In genomic region chr5:150801117-150801927, GRCh38 we compare ENCODE assay signal across 1 cellular context.
TF ChIP-seq lines count a peak whose summit lies in the region.

No MANE protein-coding gene starts in this region.

TF ChIP-seq in HepG2, 621 proteins besides CTCF, POLR2A, EP300 and RAD21 (continues in another document):
- TF ChIP-seq NFIB (CRISPR knock-in tag; IDR thresholded peaks at IDR 0.05; ENCODE audit: borderline replicate concordance) (no peak), ZNF660 (CRISPR knock-in tag; IDR thresholded peaks at IDR 0.05; ENCODE audit: borderline replicate concordance, low read depth) (no peak), ZNF501 (CRISPR knock-in tag; IDR thresholded peaks at IDR 0.05) (no peak), FOXP1 (IDR thresholded peaks at IDR 0.05) (no peak), FOXP1 (CRISPR knock-in tag; IDR thresholded peaks at IDR 0.05) (no peak), ATF1 (CRISPR knock-in tag; IDR thresholded peaks at IDR 0.05) (no peak), BATF2 (CRISPR knock-in tag; IDR thresholded peaks at IDR 0.05) (no peak), ZNF124 (CRISPR knock-in tag; IDR thresholded peaks at IDR 0.05) (peak; percentile 22; the same call in 1 of the 2 replicates), ZNF451 (CRISPR knock-in tag; IDR thresholded peaks at IDR 0.05) (no peak), GTF3A (CRISPR knock-in tag; conservative IDR thresholded peaks at IDR 0.05) (no peak), HOXA5 (CRISPR knock-in tag; IDR thresholded peaks at IDR 0.05) (no peak), ARID5B (CRISPR knock-in tag; IDR thresholded peaks at IDR 0.05) (no peak), KDM6A (CRISPR knock-in tag; IDR thresholded peaks at IDR 0.05; ENCODE audit: low read depth) (no peak), FOXA1 (IDR thresholded peaks at IDR 0.05) (no peak), FOXA1 (CRISPR knock-in tag; IDR thresholded peaks at IDR 0.05) (peak; percentile 59; the same call in 1 of the 2 replicates), HDAC6 (IDR thresholded peaks at IDR 0.05; ENCODE audit: low read depth, low read length) (no peak), ARHGAP35 (CRISPR knock-in tag; IDR thresholded peaks at IDR 0.05; ENCODE audit: borderline replicate concordance) (no peak), HOXA7 (CRISPR knock-in tag; IDR thresholded peaks at IDR 0.05) (no peak), ASH2L (IDR thresholded peaks at IDR 0.05; ENCODE audit: insufficient read length, low read depth, low read length) (no peak), ETS1 (CRISPR knock-in tag; IDR thresholded peaks at IDR 0.05) (no peak), PRMT3 (CRISPR knock-in tag; IDR thresholded peaks at IDR 0.05; ENCODE audit: borderline replicate concordance, low read depth) (no peak), ADNP (CRISPR knock-in tag; IDR thresholded peaks at IDR 0.05) (0 out of 2 replicates have a peak, but pooled peaks have one; percentile 48), BORCS8-MEF2B (CRISPR knock-in tag; IDR thresholded peaks at IDR 0.05) (no peak), ELF3 (CRISPR knock-in tag; IDR thresholded peaks at IDR 0.05) (no peak), MAFF (IDR thresholded peaks at IDR 0.05; ENCODE audit: low read depth, low read length) (no peak), GFI1 (CRISPR knock-in tag; IDR thresholded peaks at IDR 0.05; ENCODE audit: borderline replicate concordance) (no peak), GATAD2A (CRISPR knock-in tag; IDR thresholded peaks at IDR 0.05) (no peak), KDM3A (CRISPR knock-in tag; IDR thresholded peaks at IDR 0.05; ENCODE audit: low read depth) (no peak), RARG (CRISPR knock-in tag; IDR thresholded peaks at IDR 0.05; ENCODE audit: low read depth) (no peak), SRF (IDR thresholded peaks at IDR 0.05; ENCODE audit: low read depth, low read length) (no peak), MXI1 (IDR thresholded peaks at IDR 0.05; ENCODE audit: borderline replicate concordance, low read depth, low read length) (no peak), RBAK (CRISPR knock-in tag; IDR thresholded peaks at IDR 0.05) (no peak), ZNF772 (CRISPR knock-in tag; IDR thresholded peaks at IDR 0.05) (no peak), TMF1 (CRISPR knock-in tag; IDR thresholded peaks at IDR 0.05; ENCODE audit: low read depth) (no peak), ZFP37 (CRISPR knock-in tag; IDR thresholded peaks at IDR 0.05; ENCODE audit: borderline replicate concordance) (no peak), SSRP1 (CRISPR knock-in tag; IDR thresholded peaks at IDR 0.05) (no peak), FOSL1 (CRISPR knock-in tag; IDR thresholded peaks at IDR 0.05; ENCODE audit: borderline replicate concordance) (no peak), MEF2D (CRISPR knock-in tag; IDR thresholded peaks at IDR 0.05) (no peak), ZNF761 (CRISPR knock-in tag; conservative IDR thresholded peaks at IDR 0.05) (0 out of 2 replicates have a peak, but pooled peaks have one; percentile 55), THAP8 (CRISPR knock-in tag; IDR thresholded peaks at IDR 0.05; ENCODE audit: borderline replicate concordance) (no peak), ZBTB26 (CRISPR knock-in tag; IDR thresholded peaks at IDR 0.05; ENCODE audit: borderline replicate concordance) (no peak), FOXC1 (CRISPR knock-in tag; IDR thresholded peaks at IDR 0.05; ENCODE audit: borderline replicate concordance) (peak; percentile 82; the same call in 1 of the 2 replicates)
- TF ChIP-seq, protein P1, sequence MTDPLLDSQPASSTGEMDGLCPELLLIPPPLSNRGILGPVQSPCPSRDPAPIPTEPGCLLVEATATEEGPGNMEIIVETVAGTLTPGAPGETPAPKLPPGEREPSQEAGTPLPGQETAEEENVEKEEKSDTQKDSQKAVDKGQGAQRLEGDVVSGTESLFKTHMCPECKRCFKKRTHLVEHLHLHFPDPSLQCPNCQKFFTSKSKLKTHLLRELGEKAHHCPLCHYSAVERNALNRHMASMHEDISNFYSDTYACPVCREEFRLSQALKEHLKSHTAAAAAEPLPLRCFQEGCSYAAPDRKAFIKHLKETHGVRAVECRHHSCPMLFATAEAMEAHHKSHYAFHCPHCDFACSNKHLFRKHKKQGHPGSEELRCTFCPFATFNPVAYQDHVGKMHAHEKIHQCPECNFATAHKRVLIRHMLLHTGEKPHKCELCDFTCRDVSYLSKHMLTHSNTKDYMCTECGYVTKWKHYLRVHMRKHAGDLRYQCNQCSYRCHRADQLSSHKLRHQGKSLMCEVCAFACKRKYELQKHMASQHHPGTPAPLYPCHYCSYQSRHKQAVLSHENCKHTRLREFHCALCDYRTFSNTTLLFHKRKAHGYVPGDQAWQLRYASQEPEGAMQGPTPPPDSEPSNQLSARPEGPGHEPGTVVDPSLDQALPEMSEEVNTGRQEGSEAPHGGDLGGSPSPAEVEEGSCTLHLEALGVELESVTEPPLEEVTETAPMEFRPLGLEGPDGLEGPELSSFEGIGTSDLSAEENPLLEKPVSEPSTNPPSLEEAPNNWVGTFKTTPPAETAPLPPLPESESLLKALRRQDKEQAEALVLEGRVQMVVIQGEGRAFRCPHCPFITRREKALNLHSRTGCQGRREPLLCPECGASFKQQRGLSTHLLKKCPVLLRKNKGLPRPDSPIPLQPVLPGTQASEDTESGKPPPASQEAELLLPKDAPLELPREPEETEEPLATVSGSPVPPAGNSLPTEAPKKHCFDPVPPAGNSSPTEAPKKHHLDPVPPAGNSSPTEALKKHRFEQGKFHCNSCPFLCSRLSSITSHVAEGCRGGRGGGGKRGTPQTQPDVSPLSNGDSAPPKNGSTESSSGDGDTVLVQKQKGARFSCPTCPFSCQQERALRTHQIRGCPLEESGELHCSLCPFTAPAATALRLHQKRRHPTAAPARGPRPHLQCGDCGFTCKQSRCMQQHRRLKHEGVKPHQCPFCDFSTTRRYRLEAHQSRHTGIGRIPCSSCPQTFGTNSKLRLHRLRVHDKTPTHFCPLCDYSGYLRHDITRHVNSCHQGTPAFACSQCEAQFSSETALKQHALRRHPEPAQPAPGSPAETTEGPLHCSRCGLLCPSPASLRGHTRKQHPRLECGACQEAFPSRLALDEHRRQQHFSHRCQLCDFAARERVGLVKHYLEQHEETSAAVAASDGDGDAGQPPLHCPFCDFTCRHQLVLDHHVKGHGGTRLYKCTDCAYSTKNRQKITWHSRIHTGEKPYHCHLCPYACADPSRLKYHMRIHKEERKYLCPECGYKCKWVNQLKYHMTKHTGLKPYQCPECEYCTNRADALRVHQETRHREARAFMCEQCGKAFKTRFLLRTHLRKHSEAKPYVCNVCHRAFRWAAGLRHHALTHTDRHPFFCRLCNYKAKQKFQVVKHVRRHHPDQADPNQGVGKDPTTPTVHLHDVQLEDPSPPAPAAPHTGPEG (CRISPR knock-in tag; IDR thresholded peaks at IDR 0.05) = no peak
- TF ChIP-seq, protein P2, sequence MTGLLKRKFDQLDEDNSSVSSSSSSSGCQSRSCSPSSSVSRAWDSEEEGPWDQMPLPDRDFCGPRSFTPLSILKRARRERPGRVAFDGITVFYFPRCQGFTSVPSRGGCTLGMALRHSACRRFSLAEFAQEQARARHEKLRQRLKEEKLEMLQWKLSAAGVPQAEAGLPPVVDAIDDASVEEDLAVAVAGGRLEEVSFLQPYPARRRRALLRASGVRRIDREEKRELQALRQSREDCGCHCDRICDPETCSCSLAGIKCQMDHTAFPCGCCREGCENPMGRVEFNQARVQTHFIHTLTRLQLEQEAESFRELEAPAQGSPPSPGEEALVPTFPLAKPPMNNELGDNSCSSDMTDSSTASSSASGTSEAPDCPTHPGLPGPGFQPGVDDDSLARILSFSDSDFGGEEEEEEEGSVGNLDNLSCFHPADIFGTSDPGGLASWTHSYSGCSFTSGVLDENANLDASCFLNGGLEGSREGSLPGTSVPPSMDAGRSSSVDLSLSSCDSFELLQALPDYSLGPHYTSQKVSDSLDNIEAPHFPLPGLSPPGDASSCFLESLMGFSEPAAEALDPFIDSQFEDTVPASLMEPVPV (CRISPR knock-in tag; IDR thresholded peaks at IDR 0.05) = 0 out of 2 replicates have a peak, but pooled peaks have one; percentile 33
- TF ChIP-seq, protein P3, sequence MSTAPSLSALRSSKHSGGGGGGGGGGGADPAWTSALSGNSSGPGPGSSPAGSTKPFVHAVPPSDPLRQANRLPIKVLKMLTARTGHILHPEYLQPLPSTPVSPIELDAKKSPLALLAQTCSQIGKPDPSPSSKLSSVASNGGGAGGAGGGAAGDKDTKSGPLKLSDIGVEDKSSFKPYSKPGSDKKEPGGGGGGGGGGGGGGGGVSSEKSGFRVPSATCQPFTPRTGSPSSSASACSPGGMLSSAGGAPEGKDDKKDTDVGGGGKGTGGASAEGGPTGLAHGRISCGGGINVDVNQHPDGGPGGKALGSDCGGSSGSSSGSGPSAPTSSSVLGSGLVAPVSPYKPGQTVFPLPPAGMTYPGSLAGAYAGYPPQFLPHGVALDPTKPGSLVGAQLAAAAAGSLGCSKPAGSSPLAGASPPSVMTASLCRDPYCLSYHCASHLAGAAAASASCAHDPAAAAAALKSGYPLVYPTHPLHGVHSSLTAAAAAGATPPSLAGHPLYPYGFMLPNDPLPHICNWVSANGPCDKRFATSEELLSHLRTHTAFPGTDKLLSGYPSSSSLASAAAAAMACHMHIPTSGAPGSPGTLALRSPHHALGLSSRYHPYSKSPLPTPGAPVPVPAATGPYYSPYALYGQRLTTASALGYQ (CRISPR knock-in tag; IDR thresholded peaks at IDR 0.05) = no peak
- TF ChIP-seq, protein P4, sequence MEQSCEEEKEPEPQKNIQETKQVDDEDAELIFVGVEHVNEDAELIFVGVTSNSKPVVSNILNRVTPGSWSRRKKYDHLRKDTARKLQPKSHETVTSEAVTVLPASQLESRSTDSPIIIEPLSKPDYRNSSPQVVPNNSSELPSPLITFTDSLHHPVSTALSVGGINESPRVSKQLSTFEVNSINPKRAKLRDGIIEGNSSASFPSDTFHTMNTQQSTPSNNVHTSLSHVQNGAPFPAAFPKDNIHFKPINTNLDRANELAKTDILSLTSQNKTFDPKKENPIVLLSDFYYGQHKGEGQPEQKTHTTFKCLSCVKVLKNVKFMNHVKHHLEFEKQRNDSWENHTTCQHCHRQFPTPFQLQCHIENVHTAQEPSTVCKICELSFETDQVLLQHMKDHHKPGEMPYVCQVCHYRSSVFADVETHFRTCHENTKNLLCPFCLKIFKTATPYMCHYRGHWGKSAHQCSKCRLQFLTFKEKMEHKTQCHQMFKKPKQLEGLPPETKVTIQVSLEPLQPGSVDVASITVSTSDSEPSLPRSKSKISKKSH (CRISPR knock-in tag; IDR thresholded peaks at IDR 0.05; ENCODE audit: borderline replicate concordance) = no peak
- TF ChIP-seq, protein P5, sequence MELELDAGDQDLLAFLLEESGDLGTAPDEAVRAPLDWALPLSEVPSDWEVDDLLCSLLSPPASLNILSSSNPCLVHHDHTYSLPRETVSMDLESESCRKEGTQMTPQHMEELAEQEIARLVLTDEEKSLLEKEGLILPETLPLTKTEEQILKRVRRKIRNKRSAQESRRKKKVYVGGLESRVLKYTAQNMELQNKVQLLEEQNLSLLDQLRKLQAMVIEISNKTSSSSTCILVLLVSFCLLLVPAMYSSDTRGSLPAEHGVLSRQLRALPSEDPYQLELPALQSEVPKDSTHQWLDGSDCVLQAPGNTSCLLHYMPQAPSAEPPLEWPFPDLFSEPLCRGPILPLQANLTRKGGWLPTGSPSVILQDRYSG (CRISPR knock-in tag; IDR thresholded peaks at IDR 0.05) = no peak
